In the genomic region with DNA sequence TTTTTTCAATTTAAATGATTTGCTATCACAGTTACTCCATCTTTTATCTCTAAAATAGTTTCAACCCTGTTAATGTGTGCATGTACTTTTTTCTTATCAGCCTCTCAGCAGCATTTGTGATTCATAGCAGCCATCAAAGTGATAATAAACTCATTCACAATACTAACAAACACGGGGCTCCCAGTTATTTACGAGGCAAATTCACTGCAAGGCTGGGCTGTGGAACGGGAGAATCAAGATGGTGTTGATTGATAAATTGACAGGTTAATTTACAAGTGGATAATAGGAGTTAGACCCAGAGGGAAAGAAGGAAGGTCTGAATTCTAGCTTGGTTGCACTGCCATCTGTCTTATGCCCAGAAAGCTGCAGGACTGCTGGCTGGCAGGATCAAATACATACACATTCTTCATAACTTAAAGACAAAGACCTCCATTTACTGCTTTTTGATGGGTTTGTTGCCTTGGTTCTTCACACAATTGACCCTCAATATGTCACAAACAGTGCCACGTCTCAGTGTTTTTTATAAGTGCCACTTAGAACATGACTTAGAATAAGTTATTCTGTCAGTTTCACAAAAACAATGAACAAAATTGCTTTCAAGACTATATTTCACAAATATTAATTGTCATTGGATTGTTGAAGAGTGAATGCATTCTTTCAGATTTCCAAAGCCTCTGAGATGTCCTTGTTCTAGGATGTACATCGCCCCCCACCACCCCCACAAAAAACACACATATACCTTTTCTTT, we compare ENCODE assay signal across 9 cellular contexts.
DNase-seq lines count a peak whose midpoint lies in the region; ATAC-seq and TF ChIP-seq lines count a peak whose summit lies in the region.
"Had no signal": no experiment of that assay in that cellular context is flagged by ENCODE, and none has a peak within 500 bp of the region (broad histone marks: within the 10 kb centered on the region; RNA-seq: fewer than 3 reads in every experiment).

No MANE protein-coding gene starts in this region.

- H3K4me3 Mint-ChIP-seq in osteocyte (ENCODE audit: unreplicated experiment): no peak overlapping the region
- H3K4me3 Mint-ChIP-seq in activated T-helper 1 cell treated with anti-CD3 and anti-CD28 coated beads, Interleukin-12 subunit alpha, Interleukin-12 subunit beta, Interleukin-2, Interleukin-4 antibody, amounts not matched to agents 30 ng/mL and 10 ng/mL and 1 ng/mL, durations not matched to agents 14 hours and 24 hours and 36 hours: no peak overlapping the region
- H3K4me3 Mint-ChIP-seq: T-helper 1 cell treated with Interleukin-12 subunit alpha and Interleukin-12 subunit beta and Interleukin-4 antibody, amounts not matched to agents 30 μg/mL and 1 μg/mL, for 36 hours had no signal

- DNase-seq in NCI-H2171 treated with DMSO at 0.1 percent for 48 hours (lab: John Stamatoyannopoulos, UW) (peak; percentile 5), NCI-H2171 (lab: John Stamatoyannopoulos, UW) (no peak), NCI-H524 (lab: John Stamatoyannopoulos, UW) (peak; percentile 20 to 56), dermis blood vessel endothelial cell (peak; percentile 75), osteocyte (ENCODE audit: extremely low spot score, unreplicated experiment) (no peak)
- DNase-seq in activated T-helper 1 cell treated with anti-CD3 and anti-CD28 coated beads, Interleukin-12 subunit alpha, Interleukin-12 subunit beta, Interleukin-2, Interleukin-4 antibody, amounts not matched to agents 30 ng/mL and 10 ng/mL and 1 ng/mL, durations not matched to agents 14 hours and 24 hours and 36 hours (ENCODE audit: low spot score): no peak

- peaks cover 7% of the 10 kb centered on the region for H3K27me3 Mint-ChIP-seq in osteocyte (ENCODE audit: unreplicated experiment)
- H3K27me3 Mint-ChIP-seq in activated T-helper 1 cell treated with anti-CD3 and anti-CD28 coated beads, Interleukin-12 subunit alpha, Interleukin-12 subunit beta, Interleukin-2, Interleukin-4 antibody, amounts not matched to agents 30 ng/mL and 10 ng/mL and 1 ng/mL, durations not matched to agents 14 hours and 24 hours and 36 hours (ENCODE audit: insufficient read depth): no peaks in the 10 kb centered on the region

- no peaks in the 10 kb centered on the region for H3K9me3 Mint-ChIP-seq in osteocyte (ENCODE audit: unreplicated experiment)
- H3K9me3 Mint-ChIP-seq in activated T-helper 1 cell treated with anti-CD3 and anti-CD28 coated beads, Interleukin-12 subunit alpha, Interleukin-12 subunit beta, Interleukin-2, Interleukin-4 antibody, amounts not matched to agents 30 ng/mL and 10 ng/mL and 1 ng/mL, durations not matched to agents 14 hours and 24 hours and 36 hours: no peaks in the 10 kb centered on the region
- H3K9me3 Mint-ChIP-seq: T-helper 1 cell treated with Interleukin-12 subunit alpha and Interleukin-12 subunit beta and Interleukin-4 antibody, amounts not matched to agents 30 μg/mL and 1 μg/mL, for 36 hours had no signal

- peaks cover 28% of the 10 kb centered on the region for H3K4me1 Mint-ChIP-seq in osteocyte (ENCODE audit: unreplicated experiment)
- peaks cover 6% of the 10 kb centered on the region for H3K4me1 Mint-ChIP-seq in activated T-helper 1 cell treated with anti-CD3 and anti-CD28 coated beads, Interleukin-12 subunit alpha, Interleukin-12 subunit beta, Interleukin-2, Interleukin-4 antibody, amounts not matched to agents 30 ng/mL and 10 ng/mL and 1 ng/mL, durations not matched to agents 14 hours and 24 hours and 36 hours (ENCODE audit: low read depth)

- no peak overlapping the region for H3K27ac Mint-ChIP-seq in osteocyte (ENCODE audit: unreplicated experiment)
- no peak overlapping the region for H3K27ac Mint-ChIP-seq in activated T-helper 1 cell treated with anti-CD3 and anti-CD28 coated beads, Interleukin-12 subunit alpha, Interleukin-12 subunit beta, Interleukin-2, Interleukin-4 antibody, amounts not matched to agents 30 ng/mL and 10 ng/mL and 1 ng/mL, durations not matched to agents 14 hours and 24 hours and 36 hours
- H3K27ac Mint-ChIP-seq: T-helper 1 cell treated with Interleukin-12 subunit alpha and Interleukin-12 subunit beta and Interleukin-4 antibody, amounts not matched to agents 30 μg/mL and 1 μg/mL, for 36 hours had no signal

- peak; percentile 68 for TF ChIP-seq CTCF in osteocyte (IDR thresholded peaks at IDR 0.05)

- ATAC-seq in GM21619 (IDR thresholded peaks at IDR 0.05; ENCODE audit: unreplicated experiment) (no peak), GM18520 (IDR thresholded peaks at IDR 0.05; ENCODE audit: unreplicated experiment) (no peak)

- intact Hi-C loops in activated T-helper 1 cell treated with anti-CD3 and anti-CD28 coated beads, Interleukin-12 subunit alpha, Interleukin-12 subunit beta, Interleukin-2, Interleukin-4 antibody, amounts not matched to agents 30 ng/mL and 10 ng/mL and 1 ng/mL, durations not matched to agents 14 hours and 24 hours and 36 hours (cut with micrococcal nuclease): loop anchor here (10.0 kb wide), 1 partner anchor 539 kb away; no protein-coding TSS in a partner anchor

- H3K36me3 Mint-ChIP-seq in osteocyte (ENCODE audit: unreplicated experiment): no peaks in the 10 kb centered on the region
- no peaks in the 10 kb centered on the region for H3K36me3 Mint-ChIP-seq in activated T-helper 1 cell treated with anti-CD3 and anti-CD28 coated beads, Interleukin-12 subunit alpha, Interleukin-12 subunit beta, Interleukin-2, Interleukin-4 antibody, amounts not matched to agents 30 ng/mL and 10 ng/mL and 1 ng/mL, durations not matched to agents 14 hours and 24 hours and 36 hours (ENCODE audit: low read depth)

Comparison
In these comparisons a context has a peak if more than half of its experiments do, and no peak if none do; other contexts are left out.
1. DNase-seq: peak in NCI-H2171 treated with DMSO at 0.1 percent for 48 hours (single experiment), NCI-H524 (2 of 2) and dermis blood vessel endothelial cell (single experiment); none in NCI-H2171 (single experiment), osteocyte (single experiment) and activated T-helper 1 cell treated with anti-CD3 and anti-CD28 coated beads, Interleukin-12 subunit alpha, Interleukin-12 subunit beta, Interleukin-2, Interleukin-4 antibody, amounts not matched to agents 30 ng/mL and 10 ng/mL and 1 ng/mL, durations not matched to agents 14 hours and 24 hours and 36 hours (single experiment).